8 cellular contexts compared by ENCODE assay signal in the genomic region with DNA sequence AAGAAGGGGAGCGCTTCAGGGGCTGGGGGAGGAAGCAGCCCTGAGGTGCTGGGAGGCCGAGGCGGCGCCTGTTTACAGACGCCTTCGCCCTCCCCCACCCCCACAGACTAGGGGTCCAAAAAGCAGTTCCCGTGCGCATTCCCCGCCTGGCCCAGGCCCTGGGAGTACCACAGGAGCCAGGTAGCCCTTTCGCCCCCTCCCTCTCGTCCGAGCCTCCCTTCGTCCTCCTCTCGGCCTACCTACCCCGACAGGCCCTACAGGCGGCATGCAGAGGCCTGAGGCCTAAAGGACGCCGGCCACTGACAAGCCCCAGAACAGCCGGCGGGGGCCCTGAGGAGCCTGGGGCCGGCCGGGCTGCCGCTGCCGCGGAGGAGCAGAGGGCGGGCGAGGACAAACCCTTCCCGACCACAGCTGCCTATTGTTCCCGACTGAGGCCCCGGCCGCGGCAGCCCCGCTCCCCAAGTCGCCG. TPM values are rescaled to one million over a fixed set of nuclear protein-coding genes. Genes with fewer than 3 reads are reported as not detected.
DNase-seq lines count a peak whose midpoint lies in the region; ATAC-seq and TF ChIP-seq lines count a peak whose summit lies in the region.

No MANE protein-coding gene starts in this region.

- no TSS peak for BruUV-seq in A673 (replicated peaks; lab: Mats Ljungman, UMichigan)

- peak overlapping the region; percentile 94 for H3K27ac Mint-ChIP-seq in type B pancreatic cell

- no peaks in the 10 kb centered on the region for H3K27me3 ChIP-seq in A673 (replicated peaks; ENCODE audit: insufficient read depth, low read depth, low read length, poor library complexity)
- H3K27me3 ChIP-seq in gastroesophageal sphincter, result no peaks in the 10 kb centered on the region
- no peaks in the 10 kb centered on the region for H3K27me3 ChIP-seq in neuron (ENCODE audit: insufficient read depth, low read length)

- H3K4me1 Mint-ChIP-seq in type B pancreatic cell (ENCODE audit: unreplicated experiment), result peaks cover 24% of the 10 kb centered on the region

- H3K9me3 Mint-ChIP-seq in type B pancreatic cell, result no peaks in the 10 kb centered on the region

- ATAC-seq in GM18508 (IDR thresholded peaks at IDR 0.05; ENCODE audit: insufficient read depth, unreplicated experiment) (peak; percentile 17), HG02981 (IDR thresholded peaks at IDR 0.05; ENCODE audit: unreplicated experiment) (peak; percentile 34), gastroesophageal sphincter (peak; percentile 72)

- CTCF ChIA-PET in A673 (lab: Charles Lee), result no interaction called here

- H3K36me3 Mint-ChIP-seq in type B pancreatic cell, result peaks cover 7% of the 10 kb centered on the region

- H2AFZ ChIP-seq in neuron (ENCODE audit: low read depth, low read length), result peak overlapping the region; percentile 96

- H3K9me3 ChIP-seq in A673 (ENCODE audit: low read depth, low read length, poor library complexity, severe bottlenecking) (no peaks in the 10 kb centered on the region), gastroesophageal sphincter (no peaks in the 10 kb centered on the region), neuron (ENCODE audit: low read length) (no peaks in the 10 kb centered on the region)

- H3K27ac ChIP-seq in A673 (ENCODE audit: low read depth, low read length, poor library complexity, severe bottlenecking) (peak overlapping the region; percentile 88), gastroesophageal sphincter (peak overlapping the region; percentile 91 to 99 (median 96))

- POLR2A ChIA-PET in A673 (lab: Charles Lee; ENCODE audit: low non-redundant PET), result no interaction called here

- intact Hi-C loops in A673 (cut with micrococcal nuclease; ENCODE audit: unreplicated experiment), result loop anchor here (5.0 kb wide), 1 partner anchor 154 kb away; a partner anchor contains a TSS

- no peak for TF ChIP-seq POLR2A in gastroesophageal sphincter (IDR thresholded peaks at IDR 0.05)

- peak; percentile 57 for DNase-seq in A673 (ENCODE audit: low spot score)
- DNase-seq in NOMO-1 treated with DMSO at 0.1 percent for 48 hours (lab: John Stamatoyannopoulos, UW; ENCODE audit: unreplicated experiment), result peak; percentile 45
- peak; percentile 41 for DNase-seq in activated gamma-delta T cell (lab: John Stamatoyannopoulos, UW)
- DNase-seq in type B pancreatic cell (ENCODE audit: extremely low spot score, unreplicated experiment), result peak; percentile 75

- H3K27me3 Mint-ChIP-seq in type B pancreatic cell, result no peaks in the 10 kb centered on the region

- H3K4me1 ChIP-seq in A673 (ENCODE audit: insufficient read depth, low read length, poor library complexity, severe bottlenecking) (peaks cover 47% of the 10 kb centered on the region), gastroesophageal sphincter (peaks cover 5 to 60% (median 33%) of the 10 kb centered on the region in 3 donors), neuron (ENCODE audit: insufficient read depth, low read length) (peaks cover 35% of the 10 kb centered on the region)

- H3K36me3 ChIP-seq in A673 (ENCODE audit: insufficient read depth, low read length, poor library complexity, severe bottlenecking) (peaks cover 3% of the 10 kb centered on the region), gastroesophageal sphincter (no peaks in the 10 kb centered on the region), neuron (ENCODE audit: insufficient read depth, low read length) (peaks cover 8% of the 10 kb centered on the region)

- WGBS in gastroesophageal sphincter (ENCODE audit: low coverage in 1 of 2), 2 donors, result 0% methylated on average over 2 to 6 of the region's 35 CpGs

- peak overlapping the region; percentile 98 for H3K4me3 Mint-ChIP-seq in type B pancreatic cell

- TF ChIP-seq CTCF in A673 (conservative IDR thresholded peaks at IDR 0.05; ENCODE audit: low read depth, low read length) (no peak), gastroesophageal sphincter (IDR thresholded peaks at IDR 0.05) (no peak), type B pancreatic cell (conservative IDR thresholded peaks at IDR 0.05) (no peak)

- H3K4me3 ChIP-seq in A673 (ENCODE audit: low read depth, low read length, poor library complexity, severe bottlenecking) (peak overlapping the region; percentile 92), gastroesophageal sphincter (peak overlapping the region; percentile 79 to 86), neuron (ENCODE audit: low read length) (peak overlapping the region; percentile 96)

- no peak for TF ChIP-seq EP300 in gastroesophageal sphincter (IDR thresholded peaks at IDR 0.05)

RNA-seq across cellular contexts. Expression of a gene that starts 0.5 kb away (rescaled TPM):
- 27.2 and 28.0 TPM in 2 replicates for total RNA-seq in A673 (2021)
- 10 to 100 TPM; 37.3 to 49.8 (median 40.4) TPM for total RNA-seq in gastroesophageal sphincter
- total RNA-seq in type B pancreatic cell (ENCODE audit: low replicate concordance), result 35.7 and 39.4 TPM in 2 replicates

Comparison
In these comparisons a context has a peak if more than half of its experiments do, and no peak if none do; other contexts are left out.
1. Peak in every context shown above with its lines: DNase-seq, ATAC-seq, H3K4me3 ChIP-seq and H3K27ac ChIP-seq.
2. ATAC-seq: peak in every context shown above with its lines; median percentile 72 in gastroesophageal sphincter; 34 in HG02981; 17 in GM18508.